10 cellular contexts compared by ENCODE assay signal in genomic region chr20:17822039-17822438, GRCh38.
A peak's percentile ranks its signal among the peaks of the same experiment; 100 is the strongest.
DNase-seq lines count a peak whose midpoint lies in the region; ATAC-seq and TF ChIP-seq lines count a peak whose summit lies in the region.
"Had no signal": no experiment of that assay in that cellular context is flagged by ENCODE, and none has a peak within 500 bp of the region (broad histone marks: within the 10 kb centered on the region; RNA-seq: fewer than 3 reads in every experiment).

No MANE protein-coding gene starts in this region.

- peak overlapping the region in 2 of 4 donors; percentile 16 to 60 for H3K27ac ChIP-seq in sigmoid colon

- no peak for TF ChIP-seq EP300 in sigmoid colon (IDR thresholded peaks at IDR 0.05)

- intact Hi-C loops in left cardiac atrium (cut with DNase I): no loop called here
- intact Hi-C loops in sigmoid colon (cut with DNase I): no loop called here

- POLR2A ChIA-PET in GM10248 (lab: Yijun Ruan, JAX): no interaction called here

- ATAC-seq in GM18502 (IDR thresholded peaks at IDR 0.05; ENCODE audit: poor library complexity, unreplicated experiment): peak; percentile 34
- peak; percentile 45; the same call in 2 of the 3 replicates for ATAC-seq in SK-N-SH treated with all-trans-retinoic acid at 6 μM for 48 hours
- peak; percentile 71 to 73 for ATAC-seq in left cardiac atrium
- ATAC-seq in HG02884 (IDR thresholded peaks at IDR 0.05; ENCODE audit: unreplicated experiment): no peak

- H3K27me3 ChIP-seq in sigmoid colon: no peaks in the 10 kb centered on the region

- CTCF ChIA-PET in GM10248 (lab: Yijun Ruan, JAX): interaction anchor here (1.0 to 1.5 kb wide), 5 partner anchors 10 to 131 kb away, joined by 3 to 4 read pairs (median 3); no protein-coding TSS in a partner anchor

- H3K9me3 ChIP-seq in sigmoid colon: no peaks in the 10 kb centered on the region

- H3K4me3 ChIP-seq in sigmoid colon: no peak overlapping the region

- DNase-seq in left cardiac atrium: no peak
- peak; percentile 66 for DNase-seq in sigmoid colon
- DNase-seq in NCI-H524 treated with DMSO at 0.1 percent for 48 hours (lab: John Stamatoyannopoulos, UW): no peak
- no peak for DNase-seq in GM10248 (ENCODE audit: extremely low spot score)
- no peak for DNase-seq in DMS79 (lab: John Stamatoyannopoulos, UW)
- DNase-seq: activated T-cell treated with anti-CD3 and anti-CD28 coated beads, Interleukin-2, amount 50 U/mL, for 24 hours; NCI-H1436 had no signal

- H3K36me3 ChIP-seq in sigmoid colon: no peaks in the 10 kb centered on the region

- TF ChIP-seq POLR2A in sigmoid colon (IDR thresholded peaks at IDR 0.05): no peak

- no peaks in the 10 kb centered on the region for H3K4me1 ChIP-seq in sigmoid colon

- no peak for TF ChIP-seq CTCF in sigmoid colon (IDR thresholded peaks at IDR 0.05)
- no peak for TF ChIP-seq CTCF in GM10248 (IDR thresholded peaks at IDR 0.05; ENCODE audit: control extremely low read depth, extremely low read depth, low read depth, missing control alignments)

- 21 to 50% methylated on average over 5 of the region's 5 CpGs for WGBS in sigmoid colon, 2 donors

TF ChIP-seq in SK-N-SH treated with all-trans-retinoic acid at 6 μM for 48 hours, 23 proteins besides CTCF, POLR2A, EP300 and RAD21:
- TF ChIP-seq CSDC2 (CRISPR knock-in tag; IDR thresholded peaks at IDR 0.05) (no peak), POU6F1 (CRISPR knock-in tag; IDR thresholded peaks at IDR 0.05; ENCODE audit: borderline replicate concordance, low read depth) (no peak), ISL1 (CRISPR knock-in tag; IDR thresholded peaks at IDR 0.05) (no peak), ZNF70 (CRISPR knock-in tag; IDR thresholded peaks at IDR 0.05) (no peak), ZFP3 (CRISPR knock-in tag; IDR thresholded peaks at IDR 0.05) (no peak), GLIS3 (CRISPR knock-in tag; IDR thresholded peaks at IDR 0.05) (no peak)
TF ChIP-seq in SK-N-SH treated with all-trans-retinoic acid at 6 μM for 48 hours: peak in this region for 0.
